ENCODE assay signal across 8 cellular contexts in genomic region chr11:65117206-65118096, GRCh38. TPM values are rescaled to one million over a fixed set of nuclear protein-coding genes. Genes with fewer than 3 reads are reported as not detected.
DNase-seq lines count a peak whose midpoint lies in the region; ATAC-seq, FAIRE-seq and TF ChIP-seq lines count a peak whose summit lies in the region.

ZNHIT2 (minus strand) TSS chr11:65117701; CDS start chr11:65117653, 48 bp downstream.

- peak within 1 kb of the TSS; percentile 91 for H3K4me2 ChIP-seq in DOHH2 (ENCODE audit: low read length)
- H3K4me2 ChIP-seq in Karpas-422 (ENCODE audit: low read depth, low read length, poor library complexity, severe bottlenecking) = peak within 1 kb of the TSS; percentile 97

- peaks cover 66% of the 10 kb centered on the region for H3K4me1 Mint-ChIP-seq in stimulated activated effector memory CD8-positive, alpha-beta T cell treated with anti-CD3 and anti-CD28 coated beads, Interleukin-12 subunit alpha, Interleukin-12 subunit beta, amount 100 ng/mL, for 72 hours

- peak within 1 kb of the TSS; percentile 85 for H3K4me3 ChIP-seq in DOHH2 (ENCODE audit: low read length)
- peak within 1 kb of the TSS; percentile 86 for H3K4me3 ChIP-seq in Karpas-422 (ENCODE audit: low read length)
- H3K4me3 ChIP-seq in esophagus muscularis mucosa = peak within 1 kb of the TSS; percentile 63 to 85 (median 69)

- peak; percentile 92 for FAIRE-seq in RCC 7860 (lab: Jason Lieb, UNC)

- H2AFZ ChIP-seq in Karpas-422 (ENCODE audit: low read length) = no peak within 1 kb of the TSS

- peak within 1 kb of the TSS; percentile 86 for H3K27ac ChIP-seq in DOHH2 (ENCODE audit: low read depth, low read length)
- H3K27ac ChIP-seq in Karpas-422 (ENCODE audit: low read length) = peak within 1 kb of the TSS; percentile 95
- peak within 1 kb of the TSS; percentile 81 to 95 (median 87) for H3K27ac ChIP-seq in esophagus muscularis mucosa (replicated peaks in 1 of 4)

- TF ChIP-seq CTCF in DOHH2 (IDR thresholded peaks at IDR 0.05; ENCODE audit: low read depth, low read length, poor library complexity, severe bottlenecking) (peak; percentile 83), esophagus muscularis mucosa (IDR thresholded peaks at IDR 0.05) (peak; percentile 93 to 99 (median 96))

- H3K9me2 ChIP-seq in DOHH2 (replicated peaks; ENCODE audit: control insufficient read depth, low read length) = no peaks in the 10 kb centered on the region
- H3K9me2 ChIP-seq in Karpas-422 (replicated peaks; ENCODE audit: insufficient read depth, low read length) = no peaks in the 10 kb centered on the region

- H3K27me3 ChIP-seq in DOHH2 (ENCODE audit: control insufficient read depth, low read length) (no peaks in the 10 kb centered on the region), Karpas-422 (ENCODE audit: low read length) (no peaks in the 10 kb centered on the region), esophagus muscularis mucosa (no peaks in the 10 kb centered on the region)

- H3K4me1 ChIP-seq in DOHH2 (ENCODE audit: control insufficient read depth, low read length) = peaks cover 74% of the 10 kb centered on the region
- peaks cover 79% of the 10 kb centered on the region for H3K4me1 ChIP-seq in Karpas-422 (ENCODE audit: low read length)
- H3K4me1 ChIP-seq in esophagus muscularis mucosa = peaks cover 48 to 64% (median 52%) of the 10 kb centered on the region in 4 donors

- peaks cover 45% of the 10 kb centered on the region for H3F3A ChIP-seq in DOHH2 (ENCODE audit: control insufficient read depth, insufficient read depth)

- no peak for TF ChIP-seq POLR2A in esophagus muscularis mucosa (IDR thresholded peaks at IDR 0.05; ENCODE audit: low read depth)

- peak; percentile 58 for ATAC-seq in GM21786 (IDR thresholded peaks at IDR 0.05; ENCODE audit: unreplicated experiment)
- ATAC-seq in stimulated activated effector memory CD8-positive, alpha-beta T cell treated with anti-CD3 and anti-CD28 coated beads, Interleukin-12 subunit alpha, Interleukin-12 subunit beta, amount 100 ng/mL, for 72 hours = peak; percentile 72

- peaks cover 86% of the 10 kb centered on the region for H3K36me3 Mint-ChIP-seq in stimulated activated effector memory CD8-positive, alpha-beta T cell treated with anti-CD3 and anti-CD28 coated beads, Interleukin-12 subunit alpha, Interleukin-12 subunit beta, amount 100 ng/mL, for 72 hours

- 10% methylated on average over 4 of the region's 89 CpGs for WGBS in esophagus muscularis mucosa

- DNase-seq in Karpas-422 = peak; percentile 100
- peak; percentile 93 for DNase-seq in RCC 7860 (ENCODE audit: low spot score)
- peak; percentile 99 for DNase-seq in activated T-helper 1 cell treated with Interleukin-2 at 50 U/mL for 16 hours (ENCODE audit: low read depth)
- DNase-seq in esophagus muscularis mucosa (ENCODE audit: extremely low spot score) = peak; percentile 100
- peak; percentile 99 for DNase-seq in myocyte (ENCODE audit: low read depth)
- peak; percentile 99 to 100 for DNase-seq in stimulated activated effector memory CD8-positive, alpha-beta T cell treated with anti-CD3 and anti-CD28 coated beads, Interleukin-12 subunit alpha, Interleukin-12 subunit beta, amount 100 ng/mL, for 72 hours (ENCODE audit: low spot score in 2 of 2)

- peaks cover 80% of the 10 kb centered on the region for H3K79me2 ChIP-seq in DOHH2 (ENCODE audit: control insufficient read depth, low read length)
- H3K79me2 ChIP-seq in Karpas-422 (ENCODE audit: low read length) = peaks cover 62% of the 10 kb centered on the region

- H3K9me3 Mint-ChIP-seq in stimulated activated effector memory CD8-positive, alpha-beta T cell treated with anti-CD3 and anti-CD28 coated beads, Interleukin-12 subunit alpha, Interleukin-12 subunit beta, amount 100 ng/mL, for 72 hours = no peaks in the 10 kb centered on the region

- intact Hi-C loops in esophagus muscularis mucosa (cut with DNase I) = loop anchor here (5.0 kb wide), 1 partner anchor 195 kb away; the partner anchor contains the start of gene PPP2R5B

- peak within 1 kb of the TSS; percentile 98 for H3K9ac ChIP-seq in Karpas-422 (ENCODE audit: low read length)

- H4K20me1 ChIP-seq in DOHH2 (ENCODE audit: control insufficient read depth, insufficient read depth, low read depth, low read length) (peaks cover 3% of the 10 kb centered on the region; the same call in 1 of the 2 replicates), Karpas-422 (ENCODE audit: insufficient read depth, low read depth, low read length) (no peaks in the 10 kb centered on the region)

- H3K36me3 ChIP-seq in DOHH2 (ENCODE audit: control insufficient read depth, low read length) (peaks cover 81% of the 10 kb centered on the region), Karpas-422 (ENCODE audit: insufficient read depth, low read length) (peaks cover 29% of the 10 kb centered on the region; the same call in 1 of the 2 replicates), esophagus muscularis mucosa (peaks cover 5 to 56% (median 42%) of the 10 kb centered on the region in 4 donors)

- no peak for TF ChIP-seq EP300 in esophagus muscularis mucosa (IDR thresholded peaks at IDR 0.05)

- peak within 1 kb of the TSS; percentile 93 for H3K27ac Mint-ChIP-seq in stimulated activated effector memory CD8-positive, alpha-beta T cell treated with anti-CD3 and anti-CD28 coated beads, Interleukin-12 subunit alpha, Interleukin-12 subunit beta, amount 100 ng/mL, for 72 hours

- H3K9me3 ChIP-seq in DOHH2 (ENCODE audit: control insufficient read depth, insufficient read depth, low read length) (no peaks in the 10 kb centered on the region), Karpas-422 (ENCODE audit: low read length) (no peaks in the 10 kb centered on the region), esophagus muscularis mucosa (no peaks in the 10 kb centered on the region)

- peak within 1 kb of the TSS; percentile 80 for H3K4me3 Mint-ChIP-seq in stimulated activated effector memory CD8-positive, alpha-beta T cell treated with anti-CD3 and anti-CD28 coated beads, Interleukin-12 subunit alpha, Interleukin-12 subunit beta, amount 100 ng/mL, for 72 hours

RNA-seq across cellular contexts. Expression of gene ZNHIT2, which starts in this region (rescaled TPM):
- 11.3 and 18.0 TPM in 2 replicates for total RNA-seq in Karpas-422 (2014; rRNA removed; shearing (Covaris generic); ENCODE audit: low replicate concordance)
- total RNA-seq in esophagus muscularis mucosa = 10 to 100 TPM in 3 of 4 donors, 1 to 10 TPM in 1; 7.5 to 24.4 (median 18.0) TPM
- total RNA-seq in myocyte = 13.4 and 18.3 TPM in 2 replicates
- 10.4 TPM for polyA plus RNA-seq in myocyte (2012)

Comparison
In these comparisons a context has a peak if more than half of its experiments do, and no peak if none do; other contexts are left out.
1. Peak in every context shown above with its lines: DNase-seq, ATAC-seq, H3K4me3 ChIP-seq and H3K27ac ChIP-seq.